ENCODE assay signal across 21 cellular contexts in the genomic region with DNA sequence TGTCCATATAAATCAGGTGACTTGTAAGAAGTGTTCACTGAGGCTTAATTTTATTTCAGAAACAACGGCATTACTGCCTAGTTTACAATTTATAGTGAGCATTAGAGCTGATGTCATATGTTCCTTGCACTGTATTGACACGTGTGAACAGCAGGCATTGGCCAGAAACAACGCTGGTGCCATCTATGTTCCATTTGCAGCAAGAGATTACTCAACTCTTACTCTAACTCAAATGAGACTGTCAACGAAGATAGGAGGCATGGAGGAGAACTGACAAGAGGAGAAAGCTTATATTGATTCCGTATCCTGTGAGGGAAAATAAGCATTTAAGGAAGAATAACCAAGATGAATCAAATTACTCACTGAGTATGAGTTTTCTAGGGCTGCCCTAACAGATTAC. TPM values are rescaled to one million over a fixed set of nuclear protein-coding genes. Genes with fewer than 3 reads are reported as not detected.
DNase-seq lines count a peak whose midpoint lies in the region; ATAC-seq and TF ChIP-seq lines count a peak whose summit lies in the region.
"Had no signal": no experiment of that assay in that cellular context is flagged by ENCODE, and none has a peak within 500 bp of the region (broad histone marks: within the 10 kb centered on the region; RNA-seq: fewer than 3 reads in every experiment).

No MANE protein-coding gene starts in this region.

- TF ChIP-seq CTCF in WERI-Rb-1 (IDR thresholded peaks at IDR 0.05; ENCODE audit: low read depth, low read length) (0 out of 2 replicates have a peak, but pooled peaks have one; percentile 11), gastrocnemius medialis (IDR thresholded peaks at IDR 0.05 in 4 of 5, conservative IDR thresholded peaks at IDR 0.05 in 1 of 5) (no peak), mesothelial cell of epicardium (IDR thresholded peaks at IDR 0.05; ENCODE audit: unreplicated experiment) (no peak)

- H3K4me1 ChIP-seq in SJCRH30 = no peaks in the 10 kb centered on the region
- no peaks in the 10 kb centered on the region for H3K4me1 ChIP-seq in gastrocnemius medialis
- H3K4me1 ChIP-seq: psoas muscle, upper lobe of left lung had no signal

- H3K9me3 Mint-ChIP-seq in mesothelial cell of epicardium = no peaks in the 10 kb centered on the region
- H3K9me3 Mint-ChIP-seq: immature natural killer cell, nephron had no signal

- H3K27me3 ChIP-seq in WERI-Rb-1 (ENCODE audit: insufficient read depth, low read depth, severe bottlenecking) (no peaks in the 10 kb centered on the region), SJCRH30 (no peaks in the 10 kb centered on the region), gastrocnemius medialis (no peaks in the 10 kb centered on the region)
- H3K27me3 ChIP-seq: upper lobe of left lung had no signal

- H3K27me3 Mint-ChIP-seq in mesothelial cell of epicardium (ENCODE audit: low read depth) = no peaks in the 10 kb centered on the region

- intact Hi-C loops in gastrocnemius medialis (cut with DNase I; ENCODE audit: low total_unique reads) = no loop called here

- no peak for TF ChIP-seq POLR2A in gastrocnemius medialis (IDR thresholded peaks at IDR 0.05)

- no peak overlapping the region for H3K4me3 Mint-ChIP-seq in mesothelial cell of epicardium
- H3K4me3 Mint-ChIP-seq: activated CD8-positive, alpha-beta T cell treated with anti-CD3 and anti-CD28 coated beads, Interleukin-2, amount 10 ng/mL, durations not matched to agents 7 days and 5 days; immature natural killer cell; nephron had no signal

- in situ Hi-C loops in gastrocnemius medialis (cut with MboI; ENCODE audit: low sequenced_read_pairs in 4 of 4) = no loop called here

- H3K9me3 ChIP-seq in WERI-Rb-1 (ENCODE audit: severe bottlenecking) (no peaks in the 10 kb centered on the region), SJCRH30 (replicated peaks) (no peaks in the 10 kb centered on the region), gastrocnemius medialis (no peaks in the 10 kb centered on the region)
- H3K9me3 ChIP-seq: psoas muscle, upper lobe of left lung had no signal

- H3K27ac Mint-ChIP-seq in mesothelial cell of epicardium = no peak overlapping the region
- H3K27ac Mint-ChIP-seq: activated CD8-positive, alpha-beta T cell treated with anti-CD3 and anti-CD28 coated beads, Interleukin-2, amount 10 ng/mL, durations not matched to agents 7 days and 5 days; immature natural killer cell had no signal

- DNase-seq in DMS 273 (lab: John Stamatoyannopoulos, UW; ENCODE audit: unreplicated experiment) = peak; percentile 12
- DNase-seq in DMS 273 treated with DMSO at 0.1 percent for 48 hours (lab: John Stamatoyannopoulos, UW) = no peak
- DNase-seq in LHCN-M2 (ENCODE audit: low read depth) = peak; percentile 32
- DNase-seq in WERI-Rb-1 = no peak
- DNase-seq in left lobe of liver (ENCODE audit: low spot score) = no peak
- no peak for DNase-seq in SJCRH30
- no peak for DNase-seq in gastrocnemius medialis
- DNase-seq in mesothelial cell of epicardium (ENCODE audit: low spot score in 2 of 2, unreplicated experiment in 2 of 2) = no peak
- DNase-seq: 8988T; activated CD8-positive, alpha-beta T cell treated with anti-CD3 and anti-CD28 coated beads, Interleukin-2, amount 10 ng/mL, durations not matched to agents 7 days and 5 days; effector memory CD4-positive, alpha-beta T cell; immature natural killer cell; mesenchymal stem cell; NCI-H1694; psoas muscle; stimulated activated CD4-positive, alpha-beta T cell treated with anti-CD3 and anti-CD28 coated beads, Interleukin-15, amount 100 ng/mL, for 24 hours; stimulated activated naive CD8-positive, alpha-beta T cell treated with anti-CD3 and anti-CD28 coated beads, Interleukin-15, Interleukin-2, amounts not matched to agents 100 U/mL and 50 U/mL, for 24 hours; upper lobe of left lung had no signal

- no peak overlapping the region for H3K27ac ChIP-seq in WERI-Rb-1
- no peak overlapping the region for H3K27ac ChIP-seq in SJCRH30
- H3K27ac ChIP-seq in gastrocnemius medialis = no peak overlapping the region
- H3K27ac ChIP-seq: psoas muscle, upper lobe of left lung had no signal

- H3K4me3 ChIP-seq in WERI-Rb-1 (ENCODE audit: low read depth, low read length) = no peak overlapping the region
- H3K4me3 ChIP-seq in SJCRH30 = no peak overlapping the region
- H3K4me3 ChIP-seq in gastrocnemius medialis = no peak overlapping the region
- H3K4me3 ChIP-seq: K562, psoas muscle, upper lobe of left lung had no signal

- ATAC-seq in left lobe of liver (peak; percentile 74), gastrocnemius medialis (no peak)
- ATAC-seq: activated CD8-positive, alpha-beta T cell treated with anti-CD3 and anti-CD28 coated beads, Interleukin-2, amount 10 ng/mL, durations not matched to agents 7 days and 5 days; psoas muscle; stimulated activated naive CD8-positive, alpha-beta T cell treated with anti-CD3 and anti-CD28 coated beads, Interleukin-15, Interleukin-2, amounts not matched to agents 100 U/mL and 50 U/mL, for 24 hours had no signal

- H3K4me1 Mint-ChIP-seq in mesothelial cell of epicardium = peaks cover 12% of the 10 kb centered on the region
- H3K4me1 Mint-ChIP-seq: immature natural killer cell had no signal

- H3K36me3 ChIP-seq in WERI-Rb-1 (no peaks in the 10 kb centered on the region), SJCRH30 (no peaks in the 10 kb centered on the region), gastrocnemius medialis (no peaks in the 10 kb centered on the region)
- H3K36me3 ChIP-seq: upper lobe of left lung had no signal

- H3K36me3 Mint-ChIP-seq in mesothelial cell of epicardium = no peaks in the 10 kb centered on the region
- H3K36me3 Mint-ChIP-seq: immature natural killer cell had no signal

RNA-seq across cellular contexts. Expression of gene MTFR2, which starts 48.4 kb away (rescaled TPM):
- total RNA-seq in LHCN-M2 (2014; rRNA removed) (7.6 and 8.7 TPM in 2 replicates), left lobe of liver (not detected), gastrocnemius medialis (under 1 TPM in 1 of 4 donors, not detected in 3; 0.51 TPM), mesothelial cell of epicardium (1.7 to 2.2 TPM (median 2.0 TPM) in 3 replicates)
- 3.4 TPM for polyA plus RNA-seq in LHCN-M2 (2012)
- 9.4 and 11.8 TPM in 2 replicates for total RNA-seq in SJCRH30 (2014; rRNA removed; shearing (Covaris generic))
- total RNA-seq: cardiac septum had no signal

Comparison
In these comparisons a context has a peak if more than half of its experiments do, and no peak if none do; other contexts are left out.
1. DNase-seq: peak in DMS 273 (single experiment) and LHCN-M2 (single experiment); none in DMS 273 treated with DMSO at 0.1 percent for 48 hours (single experiment), WERI-Rb-1 (single experiment), left lobe of liver (single experiment), SJCRH30 (0 of 2), gastrocnemius medialis (0 of 2) and mesothelial cell of epicardium (0 of 2).